In genomic region chr3:45657853-45658252, GRCh38 we compare ENCODE assay signal across 1 cellular context.
TF ChIP-seq lines count a peak whose summit lies in the region.

No MANE protein-coding gene starts in this region.

TF ChIP-seq in GM12878, 131 proteins besides CTCF, POLR2A, EP300 and RAD21 (continues in another document):
- no peak for TF ChIP-seq NBN (IDR thresholded peaks at IDR 0.05)
- peak; percentile 77 to 83; a peak in 3 of 4 replicates for TF ChIP-seq BHLHE40 (IDR thresholded peaks at IDR 0.05; ENCODE audit: borderline replicate concordance in 1 of 2, low read depth in 2 of 2, low read length in 1 of 2)
- TF ChIP-seq ZNF24 (IDR thresholded peaks at IDR 0.05), result 0 out of 2 replicates have a peak, but pooled peaks have one; percentile 12
- peak; percentile 15 for TF ChIP-seq BCL3 (IDR thresholded peaks at IDR 0.05; ENCODE audit: borderline replicate concordance, insufficient read depth, low read depth, low read length, poor library complexity, severe bottlenecking)
- TF ChIP-seq BCLAF1 (IDR thresholded peaks at IDR 0.05), result no peak
- no peak for TF ChIP-seq GABPA (IDR thresholded peaks at IDR 0.05; ENCODE audit: low read depth)
- TF ChIP-seq NFYA (IDR thresholded peaks at IDR 0.05; ENCODE audit: borderline replicate concordance, low read depth, low read length), result no peak
- TF ChIP-seq HDGF (IDR thresholded peaks at IDR 0.05), result no peak
- TF ChIP-seq SIX5 (IDR thresholded peaks at IDR 0.05; ENCODE audit: low read depth, low read length, severe bottlenecking), result no peak
- TF ChIP-seq PKNOX1 (IDR thresholded peaks at IDR 0.05), result peak; percentile 54; the same call in 1 of the 2 replicates
- no peak for TF ChIP-seq SMARCA5 (IDR thresholded peaks at IDR 0.05)
- TF ChIP-seq STAT1 (conservative IDR thresholded peaks at IDR 0.05), result no peak
- TF ChIP-seq SPI1 (IDR thresholded peaks at IDR 0.05; ENCODE audit: borderline replicate concordance, insufficient read depth, low read depth, low read length), result no peak
- TF ChIP-seq FOS (IDR thresholded peaks at IDR 0.05; ENCODE audit: borderline replicate concordance, extremely low read depth, insufficient read length), result no peak
- no peak for TF ChIP-seq E4F1 (IDR thresholded peaks at IDR 0.05; ENCODE audit: borderline replicate concordance, partially characterized antibody)
- no peak for TF ChIP-seq ZBTB4 (CRISPR knock-in tag; IDR thresholded peaks at IDR 0.05)
- no peak for TF ChIP-seq BACH1 (IDR thresholded peaks at IDR 0.05; ENCODE audit: borderline replicate concordance)
- peak; percentile 66 for TF ChIP-seq IKZF1 (conservative IDR thresholded peaks at IDR 0.05)
- TF ChIP-seq FOXM1 (IDR thresholded peaks at IDR 0.05; ENCODE audit: low read depth, low read length), result peak; percentile 64; the same call in 1 of the 2 replicates
- no peak for TF ChIP-seq E2F8 (IDR thresholded peaks at IDR 0.05; ENCODE audit: low read depth, partially characterized antibody)
- TF ChIP-seq ZNF592 (IDR thresholded peaks at IDR 0.05), result peak; percentile 34; the same call in 1 of the 2 replicates
- TF ChIP-seq SMC3 (IDR thresholded peaks at IDR 0.05; ENCODE audit: borderline replicate concordance, low read length), result no peak
- no peak for TF ChIP-seq KLF5 (IDR thresholded peaks at IDR 0.05; ENCODE audit: partially characterized antibody)
- no peak for TF ChIP-seq HDAC2 (IDR thresholded peaks at IDR 0.05)
- 0 out of 3 replicates have a peak, but pooled peaks have one; percentile 21 for TF ChIP-seq POU2F2 (IDR thresholded peaks at IDR 0.05; ENCODE audit: borderline replicate concordance, low read depth, low read length)
- no peak for TF ChIP-seq ESRRA (IDR thresholded peaks at IDR 0.05; ENCODE audit: low read length)
- TF ChIP-seq SP1 (IDR thresholded peaks at IDR 0.05; ENCODE audit: low read depth, low read length), result no peak
- no peak for TF ChIP-seq CHD1 (IDR thresholded peaks at IDR 0.05; ENCODE audit: low read depth, low read length)
- TF ChIP-seq BCL11A (IDR thresholded peaks at IDR 0.05; ENCODE audit: low read depth, low read length), result no peak
- TF ChIP-seq RUNX3 (IDR thresholded peaks at IDR 0.05; ENCODE audit: low read length), result peak; percentile 92
- peak; percentile 86 for TF ChIP-seq MTA2 (IDR thresholded peaks at IDR 0.05; ENCODE audit: low read depth)
- TF ChIP-seq RELB (IDR thresholded peaks at IDR 0.05; ENCODE audit: low read depth), result peak; percentile 80; the same call in 1 of the 2 replicates
- TF ChIP-seq RCOR1 (conservative IDR thresholded peaks at IDR 0.05; ENCODE audit: low read depth, low read length), result no peak
- peak; percentile 12; the same call in 1 of the 2 replicates for TF ChIP-seq EED (IDR thresholded peaks at IDR 0.05; ENCODE audit: low read depth)
